ENCODE assay signal across 16 cellular contexts in genomic region chr1:212396638-212397037, GRCh38.
"Had no signal": no experiment of that assay in that cellular context is flagged by ENCODE, and none has a peak within 500 bp of the region (broad histone marks: within the 10 kb centered on the region; RNA-seq: fewer than 3 reads in every experiment).

No MANE protein-coding gene starts in this region.

- H3K9ac ChIP-seq: parathyroid adenoma had no signal

- H3K79me2 ChIP-seq: parathyroid adenoma had no signal

- H2AFZ ChIP-seq: parathyroid adenoma had no signal

- H3K36me3 ChIP-seq: left lung, neutrophil, stomach, upper lobe of left lung had no signal

- H3K4me1 ChIP-seq: left lung, parathyroid adenoma, stomach, testis, upper lobe of left lung had no signal

- H3K4me3 ChIP-seq: dorsolateral prefrontal cortex, left lung, stomach, testis, upper lobe of left lung had no signal

- DNase-seq: activated naive CD4-positive, alpha-beta T cell; activated naive CD8-positive, alpha-beta T cell treated with anti-CD3 and anti-CD28 coated beads, Interleukin-2, amount 10 ng/mL, durations not matched to agents 7 days and 5 days; anterior cingulate cortex; dorsolateral prefrontal cortex; endodermal cell; islet precursor cell; left lung; natural killer cell; stimulated activated CD4-positive, alpha-beta T cell treated with anti-CD3 and anti-CD28 coated beads, Interleukin-12 subunit alpha, Interleukin-12 subunit beta, amount 100 ng/mL, for 4 hours; stimulated activated CD4-positive, alpha-beta T cell treated with anti-CD3 and anti-CD28 coated beads, Interleukin-2, amount 100 ng/mL, for 24 hours; stomach; testis; upper lobe of left lung had no signal

- ATAC-seq: activated CD4-positive, CD25-positive, alpha-beta regulatory T cell treated with anti-CD3 and anti-CD28 coated beads, Interleukin-2, amount 50 U/mL, for 24 hours; left lung; natural killer cell had no signal

- H3K27ac ChIP-seq: left lung, neutrophil, parathyroid adenoma, stomach, testis, upper lobe of left lung had no signal

- H3K27me3 ChIP-seq: dorsolateral prefrontal cortex, left lung, neutrophil, stomach, testis, upper lobe of left lung had no signal

- H3K9me3 ChIP-seq: testis had no signal
